8 cellular contexts compared by ENCODE assay signal in the genomic region with DNA sequence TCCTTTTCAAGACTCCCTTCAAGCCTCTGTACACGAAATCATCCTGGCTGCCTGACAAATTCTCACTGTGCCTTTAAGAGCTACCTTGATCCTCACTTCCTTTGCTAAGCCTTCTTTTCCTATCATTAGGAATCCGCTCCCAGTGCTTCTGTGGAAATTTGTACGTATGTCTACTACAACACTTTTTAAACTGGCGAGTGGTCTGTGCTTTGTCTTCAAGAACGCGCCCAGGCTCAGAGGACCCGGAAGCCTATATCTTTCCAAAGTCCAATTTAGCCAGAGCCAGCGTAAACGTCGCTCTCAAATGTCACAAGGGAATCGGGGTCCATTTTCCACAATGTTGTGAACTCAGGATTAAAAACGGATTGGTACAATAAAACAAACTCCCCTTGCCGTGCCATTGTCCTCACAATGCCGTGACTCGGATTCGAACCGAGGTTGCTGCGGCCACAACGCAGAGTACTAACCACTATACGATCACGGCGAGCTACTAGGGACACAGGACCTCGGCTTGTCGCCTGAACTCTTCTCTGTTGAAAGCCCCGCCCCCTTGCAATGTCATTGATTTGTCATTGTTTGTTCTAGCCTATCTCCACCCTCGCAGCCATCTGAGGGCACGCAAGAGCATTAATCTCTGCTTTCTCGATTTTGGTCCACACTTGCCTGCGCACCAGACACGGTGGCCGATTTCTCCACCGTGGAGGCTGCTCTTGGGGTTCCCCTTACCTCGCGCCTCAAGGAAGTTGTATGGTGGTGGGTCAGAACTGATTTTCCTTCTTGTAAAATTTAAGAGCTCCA. TPM values are rescaled to one million over a fixed set of nuclear protein-coding genes. Genes with fewer than 3 reads are reported as not detected.
DNase-seq lines count a peak whose midpoint lies in the region; ATAC-seq and TF ChIP-seq lines count a peak whose summit lies in the region.

No MANE protein-coding gene starts in this region.

- H3F3A ChIP-seq in GM23338 (replicated peaks; ENCODE audit: low read depth): no peaks in the 10 kb centered on the region

- no peaks in the 10 kb centered on the region for H3K9me3 ChIP-seq in neutrophil

- no peaks in the 10 kb centered on the region for H4K20me1 ChIP-seq in GM23338 (replicated peaks; ENCODE audit: insufficient read depth)

- peak overlapping the region; percentile 100 for H2AFZ ChIP-seq in GM23338

- peaks cover 8% of the 10 kb centered on the region for H3K4me1 Mint-ChIP-seq in GM23338

- no peaks in the 10 kb centered on the region for H3K36me3 ChIP-seq in GM23338 (ENCODE audit: insufficient read depth)
- H3K36me3 ChIP-seq in neutrophil: no peaks in the 10 kb centered on the region

- ATAC-seq in GM23338: peak; percentile 48

- H3K79me2 ChIP-seq in GM23338 (replicated peaks; ENCODE audit: insufficient read depth): no peaks in the 10 kb centered on the region

- DNase-seq in Daoy (ENCODE audit: low read depth): peak; percentile 96
- peak; percentile 87 for DNase-seq in GM23338 (ENCODE audit: low spot score)
- DNase-seq in LNCaP clone FGC (ENCODE audit: low read depth): peak; percentile 90
- DNase-seq in RWPE1 (ENCODE audit: low spot score): peak; percentile 84
- peak; percentile 92 for DNase-seq in activated T-helper 9 cell treated with anti-CD3 and anti-CD28 coated beads, Interleukin-2, amount 50 U/mL, for 16 hours (ENCODE audit: low read depth)
- peak; percentile 91 for DNase-seq in foreskin melanocyte
- DNase-seq in substantia nigra (lab: John Stamatoyannopoulos, UW): peak; percentile 65 to 99 (median 93)

- H3K27ac ChIP-seq in GM23338 (ENCODE audit: low read depth) (0 out of 2 replicates have a peak overlapping the region, but pooled peaks have one; percentile 18), RWPE1 (peak overlapping the region; percentile 92), neutrophil (peak overlapping the region; percentile 86), substantia nigra (ENCODE audit: low read depth, low read length, poor library complexity, severe bottlenecking) (peak overlapping the region; percentile 99)

- H3K4me3 ChIP-seq in GM23338: peak overlapping the region; percentile 96
- H3K4me3 ChIP-seq in LNCaP clone FGC (ENCODE audit: low read depth, low read length): peak overlapping the region; percentile 85
- H3K4me3 ChIP-seq in neutrophil (ENCODE audit: low read depth in 1 of 2, low read length in 1 of 2): peak overlapping the region; percentile 61 to 71

- no peaks in the 10 kb centered on the region for H3K9me3 Mint-ChIP-seq in GM23338

- H3K27me3 ChIP-seq in GM23338 (ENCODE audit: insufficient read depth): no peaks in the 10 kb centered on the region; the same call in 1 of the 2 replicates
- no peaks in the 10 kb centered on the region for H3K27me3 ChIP-seq in neutrophil

- TF ChIP-seq CTCF in GM23338 (conservative IDR thresholded peaks at IDR 0.05; ENCODE audit: low read depth in 2 of 2) (no peak), LNCaP clone FGC (IDR thresholded peaks at IDR 0.05; ENCODE audit: control insufficient read depth, extremely low read depth, insufficient read depth) (no peak), RWPE1 (conservative IDR thresholded peaks at IDR 0.05; ENCODE audit: low read depth) (no peak), neutrophil (IDR thresholded peaks at IDR 0.05) (no peak)

- H3K27me3 Mint-ChIP-seq in GM23338 (ENCODE audit: insufficient read depth, low read depth, poor library complexity): peaks cover 16% of the 10 kb centered on the region

- no peak overlapping the region for H3K4me3 Mint-ChIP-seq in GM23338

- H3K36me3 Mint-ChIP-seq in GM23338 (ENCODE audit: low read depth): no peaks in the 10 kb centered on the region

- CTCF ChIA-PET in RWPE1 (lab: Yijun Ruan, JAX): interaction anchor here (1.0 to 1.6 kb wide), 2 partner anchors 36 to 37 kb away, joined by 5 to 6 read pairs; no protein-coding TSS in a partner anchor

- H3K9me2 ChIP-seq in GM23338 (ENCODE audit: insufficient read depth): no peaks in the 10 kb centered on the region

- H3K4me1 ChIP-seq in GM23338 (ENCODE audit: insufficient read depth) (no peaks in the 10 kb centered on the region), neutrophil (ENCODE audit: control insufficient read depth in 1 of 2, insufficient read depth in 1 of 2, low read depth in 1 of 2, low read length in 1 of 2) (peaks cover 28 to 35% of the 10 kb centered on the region in 2 experiments)

- peak overlapping the region; percentile 97 for H3K4me2 ChIP-seq in GM23338

- no peak overlapping the region for H3K27ac Mint-ChIP-seq in GM23338

- POLR2A ChIA-PET in RWPE1 (lab: Yijun Ruan, JAX; ENCODE audit: low non-redundant PET): no interaction called here

TF ChIP-seq in GM23338, 12 proteins besides CTCF, POLR2A, EP300 and RAD21 (continues in another document):
- TF ChIP-seq NANOG (IDR thresholded peaks at IDR 0.05; ENCODE audit: borderline replicate concordance) (no peak; the same call in 1 of the 2 replicates), POLR2AphosphoS5 (IDR thresholded peaks at IDR 0.05; ENCODE audit: low read depth) (peak; percentile 18; the same call in 1 of the 2 replicates), EZH2phosphoT487 (IDR thresholded peaks at IDR 0.05; ENCODE audit: unreplicated experiment) (no peak)
- TF ChIP-seq, protein P1, sequence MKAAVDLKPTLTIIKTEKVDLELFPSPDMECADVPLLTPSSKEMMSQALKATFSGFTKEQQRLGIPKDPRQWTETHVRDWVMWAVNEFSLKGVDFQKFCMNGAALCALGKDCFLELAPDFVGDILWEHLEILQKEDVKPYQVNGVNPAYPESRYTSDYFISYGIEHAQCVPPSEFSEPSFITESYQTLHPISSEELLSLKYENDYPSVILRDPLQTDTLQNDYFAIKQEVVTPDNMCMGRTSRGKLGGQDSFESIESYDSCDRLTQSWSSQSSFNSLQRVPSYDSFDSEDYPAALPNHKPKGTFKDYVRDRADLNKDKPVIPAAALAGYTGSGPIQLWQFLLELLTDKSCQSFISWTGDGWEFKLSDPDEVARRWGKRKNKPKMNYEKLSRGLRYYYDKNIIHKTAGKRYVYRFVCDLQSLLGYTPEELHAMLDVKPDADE (IDR thresholded peaks at IDR 0.05): no peak
- TF ChIP-seq, protein P2, sequence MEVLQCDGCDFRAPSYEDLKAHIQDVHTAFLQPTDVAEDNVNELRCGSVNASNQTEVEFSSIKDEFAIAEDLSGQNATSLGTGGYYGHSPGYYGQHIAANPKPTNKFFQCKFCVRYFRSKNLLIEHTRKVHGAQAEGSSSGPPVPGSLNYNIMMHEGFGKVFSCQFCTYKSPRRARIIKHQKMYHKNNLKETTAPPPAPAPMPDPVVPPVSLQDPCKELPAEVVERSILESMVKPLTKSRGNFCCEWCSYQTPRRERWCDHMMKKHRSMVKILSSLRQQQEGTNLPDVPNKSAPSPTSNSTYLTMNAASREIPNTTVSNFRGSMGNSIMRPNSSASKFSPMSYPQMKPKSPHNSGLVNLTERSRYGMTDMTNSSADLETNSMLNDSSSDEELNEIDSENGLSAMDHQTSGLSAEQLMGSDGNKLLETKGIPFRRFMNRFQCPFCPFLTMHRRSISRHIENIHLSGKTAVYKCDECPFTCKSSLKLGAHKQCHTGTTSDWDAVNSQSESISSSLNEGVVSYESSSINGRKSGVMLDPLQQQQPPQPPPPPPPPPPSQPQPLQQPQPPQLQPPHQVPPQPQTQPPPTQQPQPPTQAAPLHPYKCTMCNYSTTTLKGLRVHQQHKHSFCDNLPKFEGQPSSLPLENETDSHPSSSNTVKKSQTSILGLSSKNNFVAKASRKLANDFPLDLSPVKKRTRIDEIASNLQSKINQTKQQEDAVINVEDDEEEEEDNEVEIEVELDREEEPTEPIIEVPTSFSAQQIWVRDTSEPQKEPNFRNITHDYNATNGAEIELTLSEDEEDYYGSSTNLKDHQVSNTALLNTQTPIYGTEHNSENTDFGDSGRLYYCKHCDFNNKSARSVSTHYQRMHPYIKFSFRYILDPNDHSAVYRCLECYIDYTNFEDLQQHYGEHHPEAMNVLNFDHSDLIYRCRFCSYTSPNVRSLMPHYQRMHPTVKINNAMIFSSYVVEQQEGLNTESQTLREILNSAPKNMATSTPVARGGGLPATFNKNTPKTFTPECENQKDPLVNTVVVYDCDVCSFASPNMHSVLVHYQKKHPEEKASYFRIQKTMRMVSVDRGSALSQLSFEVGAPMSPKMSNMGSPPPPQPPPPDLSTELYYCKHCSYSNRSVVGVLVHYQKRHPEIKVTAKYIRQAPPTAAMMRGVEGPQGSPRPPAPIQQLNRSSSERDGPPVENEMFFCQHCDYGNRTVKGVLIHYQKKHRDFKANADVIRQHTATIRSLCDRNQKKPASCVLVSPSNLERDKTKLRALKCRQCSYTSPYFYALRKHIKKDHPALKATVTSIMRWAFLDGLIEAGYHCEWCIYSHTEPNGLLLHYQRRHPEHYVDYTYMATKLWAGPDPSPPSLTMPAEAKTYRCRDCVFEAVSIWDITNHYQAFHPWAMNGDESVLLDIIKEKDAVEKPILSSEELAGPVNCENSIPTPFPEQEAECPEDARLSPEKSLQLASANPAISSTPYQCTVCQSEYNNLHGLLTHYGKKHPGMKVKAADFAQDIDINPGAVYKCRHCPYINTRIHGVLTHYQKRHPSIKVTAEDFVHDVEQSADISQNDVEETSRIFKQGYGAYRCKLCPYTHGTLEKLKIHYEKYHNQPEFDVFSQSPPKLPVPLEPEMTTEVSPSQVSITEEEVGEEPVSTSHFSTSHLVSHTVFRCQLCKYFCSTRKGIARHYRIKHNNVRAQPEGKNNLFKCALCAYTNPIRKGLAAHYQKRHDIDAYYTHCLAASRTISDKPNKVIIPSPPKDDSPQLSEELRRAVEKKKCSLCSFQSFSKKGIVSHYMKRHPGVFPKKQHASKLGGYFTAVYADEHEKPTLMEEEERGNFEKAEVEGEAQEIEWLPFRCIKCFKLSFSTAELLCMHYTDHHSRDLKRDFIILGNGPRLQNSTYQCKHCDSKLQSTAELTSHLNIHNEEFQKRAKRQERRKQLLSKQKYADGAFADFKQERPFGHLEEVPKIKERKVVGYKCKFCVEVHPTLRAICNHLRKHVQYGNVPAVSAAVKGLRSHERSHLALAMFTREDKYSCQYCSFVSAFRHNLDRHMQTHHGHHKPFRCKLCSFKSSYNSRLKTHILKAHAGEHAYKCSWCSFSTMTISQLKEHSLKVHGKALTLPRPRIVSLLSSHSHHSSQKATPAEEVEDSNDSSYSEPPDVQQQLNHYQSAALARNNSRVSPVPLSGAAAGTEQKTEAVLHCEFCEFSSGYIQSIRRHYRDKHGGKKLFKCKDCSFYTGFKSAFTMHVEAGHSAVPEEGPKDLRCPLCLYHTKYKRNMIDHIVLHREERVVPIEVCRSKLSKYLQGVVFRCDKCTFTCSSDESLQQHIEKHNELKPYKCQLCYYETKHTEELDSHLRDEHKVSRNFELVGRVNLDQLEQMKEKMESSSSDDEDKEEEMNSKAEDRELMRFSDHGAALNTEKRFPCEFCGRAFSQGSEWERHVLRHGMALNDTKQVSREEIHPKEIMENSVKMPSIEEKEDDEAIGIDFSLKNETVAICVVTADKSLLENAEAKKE (CRISPR knock-in tag; IDR thresholded peaks at IDR 0.05): no peak

RNA-seq across cellular contexts. Expression of a gene that starts 12.4 kb away (rescaled TPM):
- total RNA-seq in Daoy (2014; rRNA removed; shearing (Covaris generic)): 0.36 and 1.7 TPM in 2 replicates
- total RNA-seq in GM23338 (2014; rRNA removed; shearing (Covaris generic)): 15.1 and 15.6 TPM in 2 replicates
- polyA plus RNA-seq in GM23338 (2016; fragmentation: Nextera tagmentation; extraction: Ambion mirVana): 5.8 and 6.6 TPM in 2 replicates

RNA-seq across cellular contexts. Expression of a gene that starts 51.8 kb away (rescaled TPM):
- not detected in 2 replicates for total RNA-seq in Daoy (2014; rRNA removed; shearing (Covaris generic))
- not detected in 2 replicates for total RNA-seq in GM23338 (2014; rRNA removed; shearing (Covaris generic))
- polyA plus RNA-seq in GM23338 (2016; fragmentation: Nextera tagmentation; extraction: Ambion mirVana): 0.14 and 0.18 TPM in 2 replicates

Comparison
In these comparisons a context has a peak if more than half of its experiments do, and no peak if none do; other contexts are left out.
1. Peak in every context shown above with its lines: DNase-seq, ATAC-seq, H3K4me3 ChIP-seq and H3K27ac ChIP-seq.
2. H3K27ac ChIP-seq: peak in every context shown above with its lines; median percentile 99 in substantia nigra; 92 in RWPE1; 86 in neutrophil; 18 in GM23338.